ENCODE assay signal across 8 cellular contexts in the genomic region with DNA sequence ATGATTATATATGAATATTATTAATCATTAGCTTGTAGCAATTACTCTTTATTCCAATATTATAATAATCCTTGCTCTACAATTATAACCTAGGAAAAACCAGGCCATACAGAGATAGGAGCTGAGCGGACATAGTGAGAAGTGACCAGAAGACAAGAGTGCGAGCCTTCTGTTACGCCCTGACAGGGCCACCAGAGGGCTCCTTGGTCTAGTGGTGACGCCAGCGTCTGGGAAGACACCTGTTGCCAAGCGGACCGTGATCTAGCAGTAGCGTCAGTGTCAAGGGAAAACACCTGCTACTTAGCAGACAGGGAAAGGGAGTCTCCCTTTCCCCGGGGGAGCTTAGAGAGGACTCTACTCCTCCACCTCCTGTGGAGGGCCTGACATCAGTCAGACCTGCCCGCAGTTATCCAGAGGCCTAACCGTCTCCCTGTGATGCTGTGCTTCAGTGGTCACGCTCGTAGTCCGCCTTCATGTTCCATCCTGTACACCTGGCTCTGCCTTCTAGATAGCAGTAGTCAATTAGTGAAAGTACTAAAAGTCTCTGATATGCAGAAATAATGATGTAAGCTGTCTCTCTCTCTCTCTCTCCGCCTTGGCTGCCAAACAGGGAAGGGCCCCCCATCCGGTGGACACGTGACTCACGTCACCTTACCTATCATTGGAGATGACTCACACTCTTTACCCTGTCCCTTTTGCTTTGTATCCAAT. TPM values are rescaled to one million over a fixed set of nuclear protein-coding genes. Genes with fewer than 3 reads are reported as not detected.
DNase-seq lines count a peak whose midpoint lies in the region; ATAC-seq, FAIRE-seq and TF ChIP-seq lines count a peak whose summit lies in the region.
"Not testable (repeated sequence)": the region's sequence is repeated elsewhere in the genome, so short reads cannot be mapped to it uniquely, and the experiment has no call there.
"Had no signal": no experiment of that assay in that cellular context is flagged by ENCODE, and none has a peak within 500 bp of the region (broad histone marks: within the 10 kb centered on the region; RNA-seq: fewer than 3 reads in every experiment).

No MANE protein-coding gene starts in this region.

- H3K27me3 ChIP-seq in fibroblast of lung (ENCODE audit: control insufficient read depth, insufficient read depth, low read length); pancreas: not testable (repeated sequence)

- not testable (repeated sequence) for H3K27ac ChIP-seq in fibroblast of lung (ENCODE audit: insufficient read depth, low read length); pancreas

- H3K9me3 ChIP-seq in fibroblast of lung (ENCODE audit: control insufficient read depth, insufficient read depth, low read depth, low read length); pancreas: not testable (repeated sequence)

- not testable (repeated sequence) for H3K4me1 ChIP-seq in fibroblast of lung (ENCODE audit: control insufficient read depth, extremely low read depth, insufficient read depth, low read length); pancreas

- not testable (repeated sequence) for FAIRE-seq in pancreas (lab: Jason Lieb, UNC)

- WGBS in pancreas, 2 donors, result 32 to 56% methylated on average over 12 to 18 of the region's 18 CpGs

- TF ChIP-seq CTCF in AG09319 (IDR thresholded peaks at IDR 0.05; ENCODE audit: low read depth, low read length) (peak; percentile 16), fibroblast of lung (conservative IDR thresholded peaks at IDR 0.05 in 1 of 2, IDR thresholded peaks at IDR 0.05 in 1 of 2; ENCODE audit: low read depth in 1 of 2, low read length in 2 of 2) (peak; percentile 18 to 31), pancreas (IDR thresholded peaks at IDR 0.05) (peak in 3 of 4 donors; percentile 7 to 42 (median 38))

- not testable (repeated sequence) for H2AFZ ChIP-seq in fibroblast of lung (ENCODE audit: low read length)

- not testable (repeated sequence) for DNase-seq in AG09319 (ENCODE audit: extremely low read depth, low read depth)
- peak in 48 of 76 experiments; percentile 8 to 60 (median 31) for DNase-seq in HUDEP-2 (lab: John Stamatoyannopoulos, UW; ENCODE audit: unreplicated experiment in 76 of 76)
- DNase-seq in NOMO-1 treated with DMSO at 0.1 percent for 48 hours (lab: John Stamatoyannopoulos, UW; ENCODE audit: unreplicated experiment), result peak; percentile 22
- peak; percentile 44 for DNase-seq in activated T-cell treated with anti-CD3 and anti-CD28 coated beads for 48 hours (ENCODE audit: low read depth)
- DNase-seq in fibroblast of lung (ENCODE audit: low read depth in 2 of 2), result peak; percentile 38
- DNase-seq in pancreas, result peak in 4 of 6 donors; percentile 52 to 85 (median 58)

- not testable (repeated sequence) for H3K9ac ChIP-seq in fibroblast of lung (ENCODE audit: insufficient read depth, low read length)

- ATAC-seq in pancreas, result peak in 1 of 4 donors; percentile 34

- intact Hi-C loops in pancreas (cut with DNase I), result not testable (repeated sequence)

- not testable (repeated sequence) for H3K4me3 ChIP-seq in fibroblast of lung (replicated peaks in 1 of 4; ENCODE audit: control extremely low read depth in 1 of 4, insufficient read depth in 1 of 4, low read depth in 3 of 4, low read length in 4 of 4); pancreas

- not testable (repeated sequence) for H3K4me2 ChIP-seq in fibroblast of lung (ENCODE audit: extremely low read depth, insufficient read depth, low read length)

- H3K79me2 ChIP-seq in fibroblast of lung (ENCODE audit: control insufficient read depth, insufficient read depth, low read length), result not testable (repeated sequence)

- not testable (repeated sequence) for H3K36me3 ChIP-seq in fibroblast of lung (ENCODE audit: control insufficient read depth, insufficient read depth, low read length); pancreas

- not testable (repeated sequence) for H4K20me1 ChIP-seq in fibroblast of lung (ENCODE audit: control insufficient read depth, extremely low read depth, insufficient read depth, low read length)

RNA-seq across cellular contexts. Expression of a gene that starts 2.2 kb away (rescaled TPM):
- total RNA-seq in fibroblast of lung (not detected in 2 replicates), pancreas (not detected)
- polyA plus RNA-seq in fibroblast of lung (not detected in 2 replicates), pancreas (not detected)
- polyA plus RNA-seq in fibroblast of lung (2012), result not detected in 2 replicates
- polyA minus RNA-seq in fibroblast of lung (ENCODE audit: low replicate concordance), result not detected in 2 replicates
- total RNA-seq: omental fat pad had no signal

RNA-seq across cellular contexts. Expression of a gene that starts 8.5 kb away (rescaled TPM):
- total RNA-seq in fibroblast of lung (not detected in 2 replicates), pancreas (not detected)
- polyA plus RNA-seq in fibroblast of lung (not detected in 2 replicates), pancreas (not detected)
- polyA plus RNA-seq in fibroblast of lung (2012), result not detected in 2 replicates
- not detected in 2 replicates for polyA minus RNA-seq in fibroblast of lung (ENCODE audit: low replicate concordance)
- total RNA-seq: dermis microvascular lymphatic vessel endothelial cell, omental fat pad had no signal

RNA-seq across cellular contexts. Expression of a gene that starts 18.2 kb away (rescaled TPM):
- total RNA-seq in fibroblast of lung, result not detected in 2 replicates
- not detected in 2 replicates for polyA plus RNA-seq in fibroblast of lung
- not detected in 2 replicates for polyA plus RNA-seq in fibroblast of lung (2012)
- not detected in 2 replicates for polyA minus RNA-seq in fibroblast of lung (ENCODE audit: low replicate concordance)
- total RNA-seq in pancreas, result 1 to 10 TPM in 4 of 6 donors, not detected in 2; 1.1 to 5.2 (median 3.2) TPM
- 10 to 100 TPM; 13.0 to 25.6 TPM for polyA plus RNA-seq in pancreas
- total RNA-seq: dermis microvascular lymphatic vessel endothelial cell had no signal

RNA-seq across cellular contexts. Expression of a gene that starts 23.8 kb away (rescaled TPM):
- total RNA-seq in fibroblast of lung, result not detected in 2 replicates
- polyA plus RNA-seq in fibroblast of lung, result not detected in 2 replicates
- polyA plus RNA-seq in fibroblast of lung (2012), result not detected in 2 replicates
- not detected in 2 replicates for polyA minus RNA-seq in fibroblast of lung (ENCODE audit: low replicate concordance)
- 1 to 10 TPM in 4 of 6 donors, under 1 TPM in 2; 0.16 to 1.7 (median 1.4) TPM for total RNA-seq in pancreas
- 10 to 100 TPM; 12.4 to 54.0 TPM for polyA plus RNA-seq in pancreas

RNA-seq across cellular contexts. Expression of a gene that starts 24.6 kb away (rescaled TPM):
- total RNA-seq in fibroblast of lung (40.1 and 56.5 TPM in 2 replicates), pancreas (10 to 100 TPM; 29.2 to 53.1 (median 34.2) TPM)
- polyA plus RNA-seq in fibroblast of lung (43.3 and 53.4 TPM in 2 replicates), pancreas (100 to 1,000 TPM in 1 of 2 donors, 10 to 100 TPM in 1; 84.5 to 104 TPM)
- 47.4 and 63.9 TPM in 2 replicates for polyA plus RNA-seq in fibroblast of lung (2012)
- 37.9 and 56.4 TPM in 2 replicates for polyA minus RNA-seq in fibroblast of lung (ENCODE audit: low replicate concordance)
